In genomic region chr11:117824571-117825537, GRCh38 we compare ENCODE assay signal across 9 cellular contexts. TPM values are rescaled to one million over a fixed set of nuclear protein-coding genes. Genes with fewer than 3 reads are reported as not detected.
DNase-seq lines count a peak whose midpoint lies in the region; ATAC-seq, FAIRE-seq and TF ChIP-seq lines count a peak whose summit lies in the region.
"Had no signal": no experiment of that assay in that cellular context is flagged by ENCODE, and none has a peak within 500 bp of the region (broad histone marks: within the 10 kb centered on the region; RNA-seq: fewer than 3 reads in every experiment).

Gene FXYD2, minus strand, starts transcription at chr11:117824744. Its CDS starts 66 bp downstream, at chr11:117824678.

- H3K4me2 ChIP-seq in A549 (peak within 1 kb of the TSS; percentile 61), Loucy (ENCODE audit: low read depth, low read length, poor library complexity, severe bottlenecking) (peak within 1 kb of the TSS; percentile 90)

- H3K4me1 ChIP-seq in A549, result peaks cover 55% of the 10 kb centered on the region
- H3K4me1 ChIP-seq in Loucy (ENCODE audit: insufficient read depth, low read length, poor library complexity, severe bottlenecking), result peaks cover 75% of the 10 kb centered on the region
- H3K4me1 ChIP-seq in mucosa of rectum (ENCODE audit: control insufficient read depth in 2 of 2, insufficient read depth in 2 of 2, low read length in 2 of 2), result peaks cover 14 to 30% of the 10 kb centered on the region in 2 donors

- H3K27me3 ChIP-seq in Loucy (ENCODE audit: insufficient read depth, low read length, poor library complexity, severe bottlenecking) (no peaks in the 10 kb centered on the region), mucosa of rectum (ENCODE audit: control insufficient read depth in 2 of 2, insufficient read depth in 2 of 2, low read length in 2 of 2) (no peaks in the 10 kb centered on the region)

- H3K4me3 ChIP-seq in A549, result no peak within 1 kb of the TSS; the same call in 2 of the 3 replicates
- H3K4me3 ChIP-seq in Loucy (ENCODE audit: low read length, poor library complexity, severe bottlenecking), result peak within 1 kb of the TSS; percentile 66
- H3K4me3 ChIP-seq in mucosa of rectum (ENCODE audit: low read length in 2 of 2), result peak within 1 kb of the TSS in 1 of 2 donors; percentile 13

- H3F3A ChIP-seq in Loucy (ENCODE audit: low read depth), result peaks cover 8% of the 10 kb centered on the region; the same call in 1 of the 2 replicates

- WGBS in A549 (ENCODE audit: missing lambda C conversion rate), result 34% methylated on average over 21 of the region's 22 CpGs

- H3K9me2 ChIP-seq in Loucy (replicated peaks; ENCODE audit: low read depth, low read length), result no peaks in the 10 kb centered on the region

- no peaks in the 10 kb centered on the region for H4K20me1 ChIP-seq in Loucy (ENCODE audit: insufficient read depth, low read length, poor library complexity, severe bottlenecking)

- TF ChIP-seq POLR2A in A549 (IDR thresholded peaks at IDR 0.05; ENCODE audit: low read length), result no peak

- POLR2A ChIA-PET in A549 (lab: Yijun Ruan, JAX), result no interaction called here

- H3K36me3 ChIP-seq in Loucy (ENCODE audit: insufficient read depth, low read length) (no peaks in the 10 kb centered on the region), mucosa of rectum (ENCODE audit: control insufficient read depth in 2 of 2, insufficient read depth in 2 of 2, low read length in 2 of 2) (no peaks in the 10 kb centered on the region)

- H3K79me2 ChIP-seq in Loucy (ENCODE audit: insufficient read depth, low read length), result peaks cover 39% of the 10 kb centered on the region

- no peak for TF ChIP-seq EP300 in A549 (IDR thresholded peaks at IDR 0.05)

- CTCF ChIA-PET in A549 (lab: Yijun Ruan, JAX), result interaction anchor here (0.8 to 7.5 kb wide), 8 partner anchors 9 to 399 kb away, joined by 3 to 113 read pairs (median 4); no protein-coding TSS in a partner anchor

- ATAC-seq in A549 (no peak), HG02623 (IDR thresholded peaks at IDR 0.05; ENCODE audit: unreplicated experiment) (no peak)
- ATAC-seq: Panc1 had no signal

- TF ChIP-seq RAD21 in A549 (conservative IDR thresholded peaks at IDR 0.05 in 1 of 2, IDR thresholded peaks at IDR 0.05 in 1 of 2), result no peak

- H3K9me3 ChIP-seq in A549 (no peaks in the 10 kb centered on the region), Loucy (ENCODE audit: insufficient read depth, low read depth, low read length) (no peaks in the 10 kb centered on the region), mucosa of rectum (ENCODE audit: control insufficient read depth in 2 of 2, low read length in 2 of 2) (no peaks in the 10 kb centered on the region)

- no peak for FAIRE-seq in A549 (lab: Jason Lieb, UNC)

- DNase-seq in A549 (ENCODE audit: low read depth in 1 of 2, low spot score in 1 of 2) (no peak), dermis blood vessel endothelial cell (peak; percentile 24), superior temporal gyrus (ENCODE audit: extremely low spot score) (no peak), NCI-H2227 (lab: John Stamatoyannopoulos, UW; ENCODE audit: unreplicated experiment) (no peak)
- no peak for DNase-seq in stimulated activated CD4-positive, alpha-beta T cell treated with anti-CD3 and anti-CD28 coated beads, Interleukin-15, amount 100 ng/mL, for 24 hours

- H3K9ac ChIP-seq in Loucy (ENCODE audit: low read depth, low read length, poor library complexity, severe bottlenecking), result peak within 1 kb of the TSS; percentile 79
- H3K9ac ChIP-seq in mucosa of rectum (ENCODE audit: low read depth in 1 of 2, low read length in 2 of 2), result peak within 1 kb of the TSS in 1 of 2 donors; percentile 24

- no peak within 1 kb of the TSS for H2AFZ ChIP-seq in Loucy (ENCODE audit: low read length)

- H3K27ac ChIP-seq in A549, result peak within 1 kb of the TSS; percentile 65 to 72; a peak in 5 of 6 replicates
- peak within 1 kb of the TSS; percentile 63 to 71 for H3K27ac ChIP-seq in mucosa of rectum (ENCODE audit: low read depth in 2 of 2, low read length in 2 of 2)

- TF ChIP-seq CTCF in A549 (IDR thresholded peaks at IDR 0.05), result no peak
- TF ChIP-seq CTCF in Loucy (conservative IDR thresholded peaks at IDR 0.05; ENCODE audit: low read length), result no peak

TF ChIP-seq in A549, 52 proteins besides CTCF, POLR2A, EP300 and RAD21:
- TF ChIP-seq EHMT2 (IDR thresholded peaks at IDR 0.05; ENCODE audit: low read depth), result no peak
- no peak for TF ChIP-seq JUN (IDR thresholded peaks at IDR 0.05)
- TF ChIP-seq E2F6 (IDR thresholded peaks at IDR 0.05; ENCODE audit: borderline replicate concordance, low read depth), result no peak
- TF ChIP-seq RFX5 (IDR thresholded peaks at IDR 0.05), result no peak
- TF ChIP-seq RCOR1 (IDR thresholded peaks at IDR 0.05; ENCODE audit: low read depth, low read length), result no peak
- no peak for TF ChIP-seq ZC3H11A (IDR thresholded peaks at IDR 0.05)

RNA-seq across cellular contexts. Expression of gene FXYD2, which starts in this region (rescaled TPM):
- polyA plus RNA-seq in A549 (2011; rRNA removed) (23.7 and 25.9 TPM in 2 replicates), A549 (2017; fragmentation: RNase III; extraction: RNeasy Plus Mini Kit Qiagen cat#74134 plus additional on column Dnase treatment) (29.7 to 55.6 TPM (median 48.9 TPM) in 3 replicates)
- polyA plus RNA-seq in A549 (2012; cell fraction: cytosol; rRNA removed), result 22.1 and 23.1 TPM in 2 replicates
- 13.0 and 13.7 TPM in 2 replicates for polyA plus RNA-seq in A549 (2012; cell fraction: nucleus; rRNA removed)
- polyA minus RNA-seq in A549 (2011; rRNA and poly(A)+ RNA removed), result 5.3 and 19.0 TPM in 2 replicates
- 0.74 and 4.6 TPM in 2 replicates for total RNA-seq in dermis blood vessel endothelial cell
